In genomic region chr22:41579297-41579996, GRCh38 we compare ENCODE assay signal across 24 cellular contexts. TPM values are rescaled to one million over a fixed set of nuclear protein-coding genes. Genes with fewer than 3 reads are reported as not detected.
"Had no signal": no experiment of that assay in that cellular context is flagged by ENCODE, and none has a peak within 500 bp of the region (broad histone marks: within the 10 kb centered on the region; RNA-seq: fewer than 3 reads in every experiment).

No MANE protein-coding gene starts in this region.

- H3K36me3 Mint-ChIP-seq: natural killer cell had no signal

- H3K4me2 ChIP-seq: hepatocyte had no signal

- H3K27ac ChIP-seq: colonic mucosa, hepatocyte, psoas muscle, spleen, testis, tibial nerve, upper lobe of right lung, vagina had no signal

- ATAC-seq: left colon; mucosa of descending colon; natural killer cell; psoas muscle; sciatic nerve; stimulated activated naive B cell treated with anti-CD40 and anti-IgM and Interleukin-4, amounts not matched to agents 10 μg/mL and 1 μg/mL and 100 μg/mL, for 72 hours; stimulated activated naive CD8-positive, alpha-beta T cell treated with anti-CD3 and anti-CD28 coated beads, Interleukin-15, amount 100 ng/mL, for 72 hours; upper lobe of right lung had no signal

- H3K36me3 ChIP-seq: colonic mucosa had no signal

- H3K79me2 ChIP-seq: hepatocyte had no signal

- H3K4me1 ChIP-seq: colonic mucosa, psoas muscle, spleen, upper lobe of right lung had no signal

- H3K27ac Mint-ChIP-seq: natural killer cell; stimulated activated naive B cell treated with anti-CD40 and anti-IgM and Interleukin-4, amounts not matched to agents 10 μg/mL and 1 μg/mL and 100 μg/mL, for 72 hours had no signal

- H3K4me3 Mint-ChIP-seq: natural killer cell; stimulated activated naive B cell treated with anti-CD40 and anti-IgM and Interleukin-4, amounts not matched to agents 10 μg/mL and 1 μg/mL and 100 μg/mL, for 72 hours; stimulated activated naive CD8-positive, alpha-beta T cell treated with anti-CD3 and anti-CD28 coated beads, Interleukin-15, amount 100 ng/mL, for 72 hours had no signal

- H3K9me3 ChIP-seq: colonic mucosa, mucosa of descending colon, psoas muscle, spleen, testis, tibial nerve, upper lobe of right lung, vagina had no signal

- H3K27me3 Mint-ChIP-seq: stimulated activated naive B cell treated with anti-CD40 and anti-IgM and Interleukin-4, amounts not matched to agents 10 μg/mL and 1 μg/mL and 100 μg/mL, for 72 hours; stimulated activated naive CD8-positive, alpha-beta T cell treated with anti-CD3 and anti-CD28 coated beads, Interleukin-15, amount 100 ng/mL, for 72 hours had no signal

- H3K27me3 ChIP-seq: colonic mucosa, hepatocyte, spleen, testis, tibial nerve, upper lobe of right lung, vagina had no signal

- DNase-seq: colonic mucosa; dermis blood vessel endothelial cell; foreskin melanocyte; head of caudate nucleus; kidney; left colon; mucosa of descending colon; natural killer cell; occipital lobe; psoas muscle; retina; spleen; stimulated activated CD4-positive, alpha-beta T cell treated with anti-CD3 and anti-CD28 coated beads, Interleukin-15, amount 100 ng/mL, for 24 hours; stimulated activated CD4-positive, alpha-beta T cell treated with anti-CD3 and anti-CD28 coated beads, Interleukin-1b, Interleukin-23, amount 100 ng/mL, for 48 hours; stimulated activated CD4-positive, alpha-beta T cell treated with anti-CD3 and anti-CD28 coated beads, Interleukin-4, amount 100 ng/mL, for 24 hours; stimulated activated naive B cell treated with anti-CD40 and anti-IgM and Interleukin-4, amounts not matched to agents 10 μg/mL and 1 μg/mL and 100 μg/mL, for 72 hours; stimulated activated naive CD8-positive, alpha-beta T cell treated with anti-CD3 and anti-CD28 coated beads, Interleukin-15, amount 100 ng/mL, for 72 hours; testis; upper lobe of right lung had no signal

- H3K4me1 Mint-ChIP-seq: natural killer cell had no signal

- H2AFZ ChIP-seq: hepatocyte had no signal

- H3K4me3 ChIP-seq: colonic mucosa, hepatocyte, mucosa of descending colon, psoas muscle, spleen, testis, tibial nerve, upper lobe of right lung, vagina had no signal

- H3K9me3 Mint-ChIP-seq: natural killer cell; stimulated activated naive B cell treated with anti-CD40 and anti-IgM and Interleukin-4, amounts not matched to agents 10 μg/mL and 1 μg/mL and 100 μg/mL, for 72 hours; stimulated activated naive CD8-positive, alpha-beta T cell treated with anti-CD3 and anti-CD28 coated beads, Interleukin-15, amount 100 ng/mL, for 72 hours had no signal

RNA-seq across cellular contexts. Expression of gene CSDC2, which starts 18.6 kb away (rescaled TPM):
- total RNA-seq: dermis blood vessel endothelial cell, lung microvascular endothelial cell, natural killer cell had no signal
